ENCODE assay signal across 1 cellular context in the genomic region with DNA sequence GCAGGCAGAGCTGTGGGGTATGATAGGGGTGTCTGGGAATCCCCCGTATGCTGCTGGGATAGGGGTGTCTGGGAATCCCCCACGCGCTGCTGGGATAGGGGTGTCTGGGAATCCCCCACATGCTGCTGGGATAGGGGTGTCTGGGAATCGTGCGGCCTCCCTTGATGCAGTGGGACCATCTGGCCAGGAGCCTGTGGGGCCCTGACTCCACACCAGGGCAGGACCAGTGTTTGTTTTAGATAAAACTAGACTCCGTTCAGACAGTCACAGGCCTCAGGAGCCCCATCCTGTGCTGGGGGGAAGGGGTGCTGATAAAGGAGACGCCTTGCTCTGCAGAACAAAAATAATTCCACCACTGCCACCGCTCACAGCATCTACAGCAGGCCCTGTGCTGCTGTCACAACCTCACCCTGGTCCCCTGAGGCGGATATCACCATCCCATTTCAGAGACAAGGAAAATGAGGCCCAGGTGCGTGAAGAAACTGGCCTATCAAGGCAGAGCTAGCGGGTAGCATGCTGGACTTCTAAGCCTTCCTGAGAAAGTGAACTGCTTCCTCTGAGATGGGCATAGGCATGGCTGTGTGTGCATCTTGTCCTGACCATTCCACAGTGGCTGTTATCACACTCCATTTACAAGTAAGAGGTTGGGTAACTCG.
TF ChIP-seq lines count a peak whose summit lies in the region.

No MANE protein-coding gene starts in this region.

TF ChIP-seq in K562, 482 proteins besides CTCF, POLR2A, EP300 and RAD21 (continued from another document and continues in another):
- TF ChIP-seq HMG20A (CRISPR knock-in tag; conservative IDR thresholded peaks at IDR 0.05) (no peak), MAFG (tag; conservative IDR thresholded peaks at IDR 0.05) (no peak), ZNF830 (CRISPR knock-in tag; IDR thresholded peaks at IDR 0.05) (no peak), RBM25 (IDR thresholded peaks at IDR 0.05; ENCODE audit: low read depth, low read length, severe bottlenecking) (peak; percentile 8), ETS2 (tag; IDR thresholded peaks at IDR 0.05; ENCODE audit: borderline replicate concordance, poor library complexity, severe bottlenecking) (no peak), MCM2 (IDR thresholded peaks at IDR 0.05; ENCODE audit: low read depth) (no peak), BCOR (IDR thresholded peaks at IDR 0.05) (0 out of 2 replicates have a peak, but pooled peaks have one; percentile 25), FUS (optimal IDR thresholded peaks at IDR 0.05; ENCODE audit: low read depth, low read length) (no peak), ZNF76 (CRISPR knock-in tag; IDR thresholded peaks at IDR 0.05; ENCODE audit: borderline replicate concordance) (no peak), ZKSCAN8 (CRISPR knock-in tag; IDR thresholded peaks at IDR 0.05) (no peak), BRF2 (IDR thresholded peaks at IDR 0.05; ENCODE audit: borderline replicate concordance, insufficient read depth, insufficient read length) (no peak), JUND (IDR thresholded peaks at IDR 0.05; ENCODE audit: borderline replicate concordance, low read depth, low read length) (no peak), JUND (tag; IDR thresholded peaks at IDR 0.05; ENCODE audit: borderline replicate concordance, low read depth, low read length) (0 out of 3 replicates have a peak, but pooled peaks have one; percentile 8), KAT7 (CRISPR knock-in tag; IDR thresholded peaks at IDR 0.05; ENCODE audit: borderline replicate concordance) (no peak), CHD4 (IDR thresholded peaks at IDR 0.05; ENCODE audit: insufficient read depth, insufficient replicate concordance, low read depth, low read length, poor library complexity, severe bottlenecking) (no peak), RB1 (IDR thresholded peaks at IDR 0.05; ENCODE audit: low read depth) (no peak), TCFL5 (CRISPR knock-in tag; conservative IDR thresholded peaks at IDR 0.05) (no peak), FOXM1 (IDR thresholded peaks at IDR 0.05; ENCODE audit: low read depth) (no peak), FOXM1 (CRISPR knock-in tag; IDR thresholded peaks at IDR 0.05; ENCODE audit: low read depth) (no peak), POLR2AphosphoS5 (IDR thresholded peaks at IDR 0.05; ENCODE audit: control insufficient read depth, insufficient read depth, low read depth, low read length) (0 out of 2 replicates have a peak, but pooled peaks have one; percentile 60), CBFA2T3 (IDR thresholded peaks at IDR 0.05) (peak; percentile 90), THRAP3 (IDR thresholded peaks at IDR 0.05; ENCODE audit: borderline replicate concordance) (no peak), ZNF165 (CRISPR knock-in tag; IDR thresholded peaks at IDR 0.05; ENCODE audit: borderline replicate concordance) (no peak), FOXK1 (CRISPR knock-in tag; IDR thresholded peaks at IDR 0.05; ENCODE audit: borderline replicate concordance) (no peak), TAF1 (IDR thresholded peaks at IDR 0.05; ENCODE audit: control insufficient read depth, extremely low read depth, insufficient read depth, low read length, severe bottlenecking) (no peak), PTRF (tag; IDR thresholded peaks at IDR 0.05) (no peak), ZNF584 (CRISPR knock-in tag; IDR thresholded peaks at IDR 0.05; ENCODE audit: low read depth) (no peak), ZFX (CRISPR knock-in tag; IDR thresholded peaks at IDR 0.05) (no peak), PYGO2 (tag; IDR thresholded peaks at IDR 0.05) (no peak), ZNF518B (CRISPR knock-in tag; IDR thresholded peaks at IDR 0.05) (no peak), ZNF408 (CRISPR knock-in tag; IDR thresholded peaks at IDR 0.05; ENCODE audit: low read depth) (no peak), ADNP (tag; IDR thresholded peaks at IDR 0.05) (no peak), TFAM (CRISPR knock-in tag; conservative IDR thresholded peaks at IDR 0.05) (no peak), ARNT (IDR thresholded peaks at IDR 0.05) (no peak), NFIC (IDR thresholded peaks at IDR 0.05) (peak; percentile 58; the same call in 1 of the 2 replicates), SOX6 (IDR thresholded peaks at IDR 0.05) (peak; percentile 13; the same call in 1 of the 2 replicates), ZBTB34 (CRISPR knock-in tag; IDR thresholded peaks at IDR 0.05) (no peak), ZBTB43 (CRISPR knock-in tag; IDR thresholded peaks at IDR 0.05) (no peak)
- TF ChIP-seq, protein P1, sequence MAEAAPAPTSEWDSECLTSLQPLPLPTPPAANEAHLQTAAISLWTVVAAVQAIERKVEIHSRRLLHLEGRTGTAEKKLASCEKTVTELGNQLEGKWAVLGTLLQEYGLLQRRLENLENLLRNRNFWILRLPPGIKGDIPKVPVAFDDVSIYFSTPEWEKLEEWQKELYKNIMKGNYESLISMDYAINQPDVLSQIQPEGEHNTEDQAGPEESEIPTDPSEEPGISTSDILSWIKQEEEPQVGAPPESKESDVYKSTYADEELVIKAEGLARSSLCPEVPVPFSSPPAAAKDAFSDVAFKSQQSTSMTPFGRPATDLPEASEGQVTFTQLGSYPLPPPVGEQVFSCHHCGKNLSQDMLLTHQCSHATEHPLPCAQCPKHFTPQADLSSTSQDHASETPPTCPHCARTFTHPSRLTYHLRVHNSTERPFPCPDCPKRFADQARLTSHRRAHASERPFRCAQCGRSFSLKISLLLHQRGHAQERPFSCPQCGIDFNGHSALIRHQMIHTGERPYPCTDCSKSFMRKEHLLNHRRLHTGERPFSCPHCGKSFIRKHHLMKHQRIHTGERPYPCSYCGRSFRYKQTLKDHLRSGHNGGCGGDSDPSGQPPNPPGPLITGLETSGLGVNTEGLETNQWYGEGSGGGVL (CRISPR knock-in tag; IDR thresholded peaks at IDR 0.05), result no peak
- TF ChIP-seq, protein P2, sequence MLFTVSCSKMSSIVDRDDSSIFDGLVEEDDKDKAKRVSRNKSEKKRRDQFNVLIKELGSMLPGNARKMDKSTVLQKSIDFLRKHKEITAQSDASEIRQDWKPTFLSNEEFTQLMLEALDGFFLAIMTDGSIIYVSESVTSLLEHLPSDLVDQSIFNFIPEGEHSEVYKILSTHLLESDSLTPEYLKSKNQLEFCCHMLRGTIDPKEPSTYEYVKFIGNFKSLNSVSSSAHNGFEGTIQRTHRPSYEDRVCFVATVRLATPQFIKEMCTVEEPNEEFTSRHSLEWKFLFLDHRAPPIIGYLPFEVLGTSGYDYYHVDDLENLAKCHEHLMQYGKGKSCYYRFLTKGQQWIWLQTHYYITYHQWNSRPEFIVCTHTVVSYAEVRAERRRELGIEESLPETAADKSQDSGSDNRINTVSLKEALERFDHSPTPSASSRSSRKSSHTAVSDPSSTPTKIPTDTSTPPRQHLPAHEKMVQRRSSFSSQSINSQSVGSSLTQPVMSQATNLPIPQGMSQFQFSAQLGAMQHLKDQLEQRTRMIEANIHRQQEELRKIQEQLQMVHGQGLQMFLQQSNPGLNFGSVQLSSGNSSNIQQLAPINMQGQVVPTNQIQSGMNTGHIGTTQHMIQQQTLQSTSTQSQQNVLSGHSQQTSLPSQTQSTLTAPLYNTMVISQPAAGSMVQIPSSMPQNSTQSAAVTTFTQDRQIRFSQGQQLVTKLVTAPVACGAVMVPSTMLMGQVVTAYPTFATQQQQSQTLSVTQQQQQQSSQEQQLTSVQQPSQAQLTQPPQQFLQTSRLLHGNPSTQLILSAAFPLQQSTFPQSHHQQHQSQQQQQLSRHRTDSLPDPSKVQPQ (CRISPR knock-in tag; IDR thresholded peaks at IDR 0.05; ENCODE audit: borderline replicate concordance), result no peak
- TF ChIP-seq, protein P3, sequence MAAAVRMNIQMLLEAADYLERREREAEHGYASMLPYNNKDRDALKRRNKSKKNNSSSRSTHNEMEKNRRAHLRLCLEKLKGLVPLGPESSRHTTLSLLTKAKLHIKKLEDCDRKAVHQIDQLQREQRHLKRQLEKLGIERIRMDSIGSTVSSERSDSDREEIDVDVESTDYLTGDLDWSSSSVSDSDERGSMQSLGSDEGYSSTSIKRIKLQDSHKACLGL (CRISPR knock-in tag; IDR thresholded peaks at IDR 0.05; ENCODE audit: borderline replicate concordance, poor library complexity, severe bottlenecking), result no peak
- TF ChIP-seq, protein P4, sequence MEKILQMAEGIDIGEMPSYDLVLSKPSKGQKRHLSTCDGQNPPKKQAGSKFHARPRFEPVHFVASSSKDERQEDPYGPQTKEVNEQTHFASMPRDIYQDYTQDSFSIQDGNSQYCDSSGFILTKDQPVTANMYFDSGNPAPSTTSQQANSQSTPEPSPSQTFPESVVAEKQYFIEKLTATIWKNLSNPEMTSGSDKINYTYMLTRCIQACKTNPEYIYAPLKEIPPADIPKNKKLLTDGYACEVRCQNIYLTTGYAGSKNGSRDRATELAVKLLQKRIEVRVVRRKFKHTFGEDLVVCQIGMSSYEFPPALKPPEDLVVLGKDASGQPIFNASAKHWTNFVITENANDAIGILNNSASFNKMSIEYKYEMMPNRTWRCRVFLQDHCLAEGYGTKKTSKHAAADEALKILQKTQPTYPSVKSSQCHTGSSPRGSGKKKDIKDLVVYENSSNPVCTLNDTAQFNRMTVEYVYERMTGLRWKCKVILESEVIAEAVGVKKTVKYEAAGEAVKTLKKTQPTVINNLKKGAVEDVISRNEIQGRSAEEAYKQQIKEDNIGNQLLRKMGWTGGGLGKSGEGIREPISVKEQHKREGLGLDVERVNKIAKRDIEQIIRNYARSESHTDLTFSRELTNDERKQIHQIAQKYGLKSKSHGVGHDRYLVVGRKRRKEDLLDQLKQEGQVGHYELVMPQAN (IDR thresholded peaks at IDR 0.05; ENCODE audit: borderline replicate concordance), result no peak
- TF ChIP-seq, protein P5, sequence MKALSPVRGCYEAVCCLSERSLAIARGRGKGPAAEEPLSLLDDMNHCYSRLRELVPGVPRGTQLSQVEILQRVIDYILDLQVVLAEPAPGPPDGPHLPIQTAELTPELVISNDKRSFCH (CRISPR knock-in tag; IDR thresholded peaks at IDR 0.05), result no peak
- TF ChIP-seq, protein P5 (tag; IDR thresholded peaks at IDR 0.05), result no peak
